In the genomic region with DNA sequence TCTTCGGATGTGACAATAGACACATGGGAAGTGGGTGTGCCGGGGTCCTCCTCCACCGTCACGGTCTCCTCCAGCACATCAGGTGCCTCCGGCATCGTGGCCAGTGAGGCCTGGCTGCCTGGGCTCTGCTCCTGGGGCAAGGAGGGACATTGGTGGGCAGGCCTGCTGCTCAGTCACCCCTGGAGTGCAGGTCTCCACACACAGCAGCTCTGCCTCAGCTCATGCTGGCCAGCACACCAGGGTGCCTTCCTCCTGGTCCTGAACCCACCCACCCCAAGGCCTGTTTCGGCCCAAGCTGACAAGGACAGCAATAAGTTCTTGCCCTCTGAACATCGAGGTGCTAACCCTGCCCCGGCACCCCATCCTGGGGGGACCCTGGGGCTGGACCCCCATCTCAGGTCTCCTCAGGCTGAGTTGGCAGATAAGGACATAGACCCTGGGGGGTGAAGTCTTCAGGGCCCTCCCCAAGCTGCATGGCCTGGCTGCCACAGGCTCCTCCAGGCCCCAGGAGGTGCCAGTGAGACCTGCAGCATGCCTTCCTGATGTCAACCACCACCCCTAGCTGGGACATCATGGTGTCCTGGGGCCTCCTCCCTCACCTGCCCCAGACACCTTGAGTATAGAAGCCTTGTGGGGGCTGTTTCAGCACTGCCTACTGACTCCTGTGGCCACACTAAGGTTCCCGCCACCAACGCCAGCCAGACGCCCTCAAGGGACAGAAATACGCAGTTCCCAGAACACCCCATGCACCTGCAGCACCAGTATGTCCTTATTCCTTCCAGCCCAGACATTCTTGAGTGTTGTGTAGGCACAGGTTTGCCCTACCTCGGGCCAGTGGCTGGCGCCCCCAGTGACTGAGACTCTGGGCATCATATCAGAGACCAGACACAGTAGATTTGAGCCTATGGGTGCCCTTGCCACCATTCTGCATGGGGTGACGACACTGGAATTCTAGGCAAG, we compare ENCODE assay signal across 28 cellular contexts. TPM values are rescaled to one million over a fixed set of nuclear protein-coding genes. Genes with fewer than 3 reads are reported as not detected.
A peak's percentile ranks its signal among the peaks of the same experiment; 100 is the strongest.
DNase-seq lines count a peak whose midpoint lies in the region; ATAC-seq, FAIRE-seq and TF ChIP-seq lines count a peak whose summit lies in the region.
"Had no signal": no experiment of that assay in that cellular context is flagged by ENCODE, and none has a peak within 500 bp of the region (broad histone marks: within the 10 kb centered on the region; RNA-seq: fewer than 3 reads in every experiment).

No MANE protein-coding gene starts in this region.

- no peak overlapping the region for H3K4me3 ChIP-seq in HCT116 (replicated peaks in 1 of 2; ENCODE audit: low read depth in 1 of 2, low read length in 2 of 2)
- no peak overlapping the region for H3K4me3 ChIP-seq in ascending aorta
- no peak overlapping the region for H3K4me3 ChIP-seq in kidney (ENCODE audit: low read length in 2 of 2)
- no peak overlapping the region for H3K4me3 ChIP-seq in thyroid gland (replicated peaks in 1 of 3)
- H3K4me3 ChIP-seq: dorsolateral prefrontal cortex, esophagus squamous epithelium, lung, suprapubic skin had no signal

- intact Hi-C loops in HCT116 (cut with micrococcal nuclease) (loop anchor here (10.0 kb wide), 1 partner anchor 103 kb away; the partner anchor contains the start of gene DGCR8), ascending aorta (cut with DNase I) (no loop called here), kidney (cut with DNase I) (no loop called here), thyroid gland (cut with DNase I) (no loop called here)

- H3K9ac ChIP-seq in HCT116 (ENCODE audit: low read length) = no peak overlapping the region
- H3K9ac ChIP-seq in kidney (ENCODE audit: low read length in 2 of 2) = no peak overlapping the region
- H3K9ac ChIP-seq: SK-N-SH had no signal

- H3K9me3 ChIP-seq in HCT116 (ENCODE audit: control insufficient read depth in 1 of 2, insufficient read depth in 1 of 2, low read depth in 1 of 2, low read length in 2 of 2) (no peaks in the 10 kb centered on the region), ascending aorta (no peaks in the 10 kb centered on the region), kidney (ENCODE audit: control insufficient read depth in 1 of 2, low read length in 2 of 2) (no peaks in the 10 kb centered on the region), thyroid gland (no peaks in the 10 kb centered on the region)
- H3K9me3 ChIP-seq: esophagus squamous epithelium, SK-N-SH, suprapubic skin had no signal

- H4K20me1 ChIP-seq in HCT116 (ENCODE audit: insufficient read depth) = no peaks in the 10 kb centered on the region

- POLR2A ChIA-PET in HCT116 (lab: Charles Lee) = no interaction called here

- H3K27me3 ChIP-seq in HCT116 (ENCODE audit: insufficient read depth, low read length) (no peaks in the 10 kb centered on the region), ascending aorta (no peaks in the 10 kb centered on the region), thyroid gland (no peaks in the 10 kb centered on the region)
- H3K27me3 ChIP-seq: dorsolateral prefrontal cortex, esophagus squamous epithelium, foreskin keratinocyte, suprapubic skin had no signal

- TF ChIP-seq CTCF in HCT116 (IDR thresholded peaks at IDR 0.05 in 2 of 3, conservative IDR thresholded peaks at IDR 0.05 in 1 of 3; ENCODE audit: borderline replicate concordance in 1 of 3, insufficient read depth in 1 of 3, low read depth in 2 of 3, low read length in 2 of 3) (no peak), ascending aorta (IDR thresholded peaks at IDR 0.05) (no peak), kidney (IDR thresholded peaks at IDR 0.05; ENCODE audit: borderline replicate concordance, extremely low read depth, insufficient read depth) (no peak), thyroid gland (IDR thresholded peaks at IDR 0.05) (no peak)

- H3K4me2 ChIP-seq in HCT116 (ENCODE audit: low read length) = 0 out of 2 replicates have a peak overlapping the region, but pooled peaks have one; percentile 96

- peaks cover 16% of the 10 kb centered on the region for H3K79me2 ChIP-seq in HCT116 (ENCODE audit: insufficient read depth, low read length)

- no peak overlapping the region; the same call in 1 of the 2 replicates for H3K27ac ChIP-seq in HCT116 (ENCODE audit: low read depth, low read length)
- H3K27ac ChIP-seq in ascending aorta = peak overlapping the region; percentile 44 to 99
- H3K27ac ChIP-seq in kidney (ENCODE audit: low read depth in 2 of 2, low read length in 2 of 2) = no peak overlapping the region
- H3K27ac ChIP-seq in thyroid gland = peak overlapping the region; percentile 79 to 93 (median 89)
- H3K27ac ChIP-seq: C4-2B, esophagus squamous epithelium, foreskin keratinocyte, suprapubic skin had no signal

- no TSS peak for BruUV-seq in HCT116 (replicated peaks; lab: Mats Ljungman, UMichigan)

- no peak for TF ChIP-seq POLR2A in HCT116 (IDR thresholded peaks at IDR 0.05; ENCODE audit: borderline replicate concordance, extremely low read depth, insufficient read depth, insufficient read length)
- TF ChIP-seq POLR2A in thyroid gland (IDR thresholded peaks at IDR 0.05) = no peak

- ATAC-seq in HCT116 = no peak
- ATAC-seq in GM18870 (IDR thresholded peaks at IDR 0.05; ENCODE audit: unreplicated experiment) = no peak
- ATAC-seq: activated CD4-positive, CD25-positive, alpha-beta regulatory T cell treated with anti-CD3 and anti-CD28 coated beads, Interleukin-2, amount 50 U/mL, for 24 hours; activated CD8-positive, alpha-beta memory T cell treated with anti-CD3 and anti-CD28 coated beads, Interleukin-2, amount 10 ng/mL, durations not matched to agents 7 days and 5 days; foreskin keratinocyte; naive thymus-derived CD4-positive, alpha-beta T cell had no signal

- no peak overlapping the region for H2AFZ ChIP-seq in HCT116 (ENCODE audit: low read depth, low read length, poor library complexity, severe bottlenecking)

- CTCF ChIA-PET in HCT116 (lab: Charles Lee) = no interaction called here

- RAD21 ChIA-PET in HCT116 (lab: Charles Lee; ENCODE audit: low non-redundant PET in 1 of 2, low total read pairs in 2 of 2, uncharacterized antibody in 2 of 2, unreplicated experiment in 2 of 2) = no interaction called here

- peaks cover 37 to 42% of the 10 kb centered on the region in 2 experiments for H3K4me1 ChIP-seq in HCT116 (ENCODE audit: control insufficient read depth in 1 of 2, insufficient read depth in 2 of 2, low read length in 2 of 2)
- H3K4me1 ChIP-seq in ascending aorta = peaks cover 26 to 31% of the 10 kb centered on the region in 2 donors
- H3K4me1 ChIP-seq in kidney (ENCODE audit: control insufficient read depth in 1 of 2, insufficient read depth in 1 of 2, low read depth in 1 of 2, low read length in 2 of 2) = peaks cover 0 to 21% of the 10 kb centered on the region in 2 donors
- H3K4me1 ChIP-seq in thyroid gland = peaks cover 52 to 62% of the 10 kb centered on the region in 2 donors

- no peak for DNase-seq in HCT116 (ENCODE audit: low read depth, low spot score)
- no peak for DNase-seq in ascending aorta (ENCODE audit: low spot score in 2 of 2)
- DNase-seq in kidney = peak; percentile 63
- DNase-seq in thyroid gland = peak in 1 of 2 donors; percentile 31
- DNase-seq in hippocampal formation (lab: John Stamatoyannopoulos, UW) = no peak
- no peak for DNase-seq in NCI-H1694 (lab: John Stamatoyannopoulos, UW)
- DNase-seq: activated CD4-positive, alpha-beta T cell treated with anti-CD3 and anti-CD28 coated beads, Interleukin-2, amount 50 U/mL, for 4 hours; activated CD8-positive, alpha-beta memory T cell treated with anti-CD3 and anti-CD28 coated beads, Interleukin-2, amount 10 ng/mL, durations not matched to agents 7 days and 5 days; activated gamma-delta T cell treated with Interleukin-2 at 50 U/mL for 16 hours; activated T-cell treated with anti-CD3 and anti-CD28 coated beads, Interleukin-2, amount 50 U/mL, for 48 hours; COR-L47; dorsolateral prefrontal cortex; esophagus squamous epithelium; foreskin keratinocyte; HCEC 1CT; kidney glomerular epithelial cell; naive thymus-derived CD4-positive, alpha-beta T cell; NCI-H146; NCI-H2107; nucleus accumbens; SK-N-SH; stimulated activated naive CD4-positive, alpha-beta T cell had no signal

- 92 to 93% methylated on average over 9 to 12 of the region's 16 CpGs for WGBS in thyroid gland, 2 donors

- no peaks in the 10 kb centered on the region for H3K9me2 ChIP-seq in HCT116 (ENCODE audit: insufficient read depth)
- H3K9me2 ChIP-seq: SK-N-SH had no signal

- H3K36me3 ChIP-seq in HCT116 (ENCODE audit: control insufficient read depth in 1 of 2, insufficient read depth in 2 of 2, low read length in 2 of 2) (peaks cover 3 to 6% of the 10 kb centered on the region in 2 experiments; a peak in 2 of 4 replicates), ascending aorta (peaks cover 44 to 45% of the 10 kb centered on the region in 2 donors), kidney (ENCODE audit: control insufficient read depth in 1 of 2, insufficient read depth in 2 of 2, low read length in 2 of 2) (peaks cover 2 to 6% of the 10 kb centered on the region in 2 donors), thyroid gland (peaks cover 5 to 15% of the 10 kb centered on the region in 2 donors)

- no peak for FAIRE-seq in kidney (lab: Jason Lieb, UNC)
- FAIRE-seq: GM12892 had no signal

- no peak for TF ChIP-seq RAD21 in HCT116 (IDR thresholded peaks at IDR 0.05; ENCODE audit: low read depth)

TF ChIP-seq in HCT116, 20 proteins besides CTCF, POLR2A, EP300 and RAD21 (continues in another document):
- no peak for TF ChIP-seq MAX (IDR thresholded peaks at IDR 0.05)

RNA-seq across cellular contexts. Expression of gene ARVCF, which starts 34.4 kb away (rescaled TPM):
- total RNA-seq in HCT116 (2021; ENCODE audit: unreplicated experiment) = 42.8 TPM
- 31.1 and 33.4 TPM in 2 replicates for polyA plus RNA-seq in HCT116 (2012)
- total RNA-seq in ascending aorta = 252 TPM
- 21.9 TPM for total RNA-seq in kidney
- 16.0 TPM for polyA plus RNA-seq in kidney (ENCODE audit: insufficient read depth, low read depth, low replicate concordance)
- total RNA-seq in thyroid gland = 100 to 1,000 TPM in 3 of 4 donors, 10 to 100 TPM in 1; 34.5 to 123 (median 111) TPM

RNA-seq across cellular contexts. Expression of gene TANGO2, which starts 38.7 kb away (rescaled TPM):
- total RNA-seq in HCT116 (2021; ENCODE audit: unreplicated experiment) (17.0 TPM), ascending aorta (26.3 TPM), kidney (27.7 TPM), thyroid gland (10 to 100 TPM; 50.3 to 82.7 (median 65.2) TPM)
- polyA plus RNA-seq in HCT116 (2012) = 14.7 and 15.6 TPM in 2 replicates
- 37.3 TPM for polyA plus RNA-seq in kidney (ENCODE audit: insufficient read depth, low read depth, low replicate concordance)

RNA-seq across cellular contexts. Expression of gene TXNRD2, which starts 40.6 kb away (rescaled TPM):
- 19.7 TPM for total RNA-seq in HCT116 (2021; ENCODE audit: unreplicated experiment)
- 13.2 and 14.8 TPM in 2 replicates for polyA plus RNA-seq in HCT116 (2012)
- total RNA-seq in ascending aorta = 46.0 TPM
- total RNA-seq in kidney = 28.6 TPM
- 50.6 TPM for polyA plus RNA-seq in kidney (ENCODE audit: insufficient read depth, low read depth, low replicate concordance)
- total RNA-seq in thyroid gland = 10 to 100 TPM; 19.5 to 34.5 (median 25.6) TPM

RNA-seq across cellular contexts. Expression of gene COMT, which starts 40.7 kb away (rescaled TPM):
- total RNA-seq in HCT116 (2021; ENCODE audit: unreplicated experiment) (109 TPM), ascending aorta (150 TPM), kidney (118 TPM), thyroid gland (100 to 1,000 TPM in 3 of 4 donors, 10 to 100 TPM in 1; 92.6 to 216 (median 138) TPM)
- 142 and 156 TPM in 2 replicates for polyA plus RNA-seq in HCT116 (2012)
- 244 TPM for polyA plus RNA-seq in kidney (ENCODE audit: insufficient read depth, low read depth, low replicate concordance)

Comparison
In these comparisons a context has a peak if more than half of its experiments do, and no peak if none do; other contexts are left out.
1. H3K27ac ChIP-seq: peak in ascending aorta (2 of 2) and thyroid gland (3 of 3); none in HCT116 (single experiment) and kidney (0 of 2).